Comparison of ENCODE assay signal across 27 cellular contexts in genomic region chr22:31948002-31948401, GRCh38. TPM values are rescaled to one million over a fixed set of nuclear protein-coding genes. Genes with fewer than 3 reads are reported as not detected.
A peak's percentile ranks its signal among the peaks of the same experiment; 100 is the strongest.
DNase-seq lines count a peak whose midpoint lies in the region; ATAC-seq, FAIRE-seq and TF ChIP-seq lines count a peak whose summit lies in the region.
"Had no signal": no experiment of that assay in that cellular context is flagged by ENCODE, and none has a peak within 500 bp of the region (broad histone marks: within the 10 kb centered on the region; RNA-seq: fewer than 3 reads in every experiment).

No MANE protein-coding gene starts in this region.

- DNase-seq in cardiac septum (ENCODE audit: low spot score) (peak; percentile 58), heart left ventricle (no peak), H1 (ENCODE audit: low read depth in 1 of 2, low spot score in 2 of 2) (no peak), neural progenitor cell (ENCODE audit: low spot score) (no peak), inferior parietal cortex (ENCODE audit: extremely low spot score) (no peak), mucosa of descending colon (no peak)
- DNase-seq: adrenal gland; esophagus squamous epithelium; left ventricle myocardium superior; midbrain; natural killer cell; NCI-H1694; NK-92 treated with Interleukin-12 subunit alpha and Interleukin-12 subunit beta, amount 100 ng/mL, for 24 hours; PC-3; right lobe of liver; stimulated activated naive B cell treated with anti-CD40 and anti-IgM and Interleukin-4, amounts not matched to agents 10 μg/mL and 1 μg/mL and 100 μg/mL, for 72 hours; WERI-Rb-1 had no signal

- H3K23ac ChIP-seq in H1 (ENCODE audit: insufficient read length) = no peak overlapping the region

- H2BK20ac ChIP-seq in H1 (ENCODE audit: low read length) = no peak overlapping the region

- no peak overlapping the region for H3K4me3 ChIP-seq in heart left ventricle
- H3K4me3 ChIP-seq in H1 (ENCODE audit: extremely low read depth in 1 of 4, insufficient read depth in 2 of 4, low read depth in 3 of 4, low read length in 4 of 4) = no peak overlapping the region
- H3K4me3 ChIP-seq in neural progenitor cell = no peak overlapping the region
- no peak overlapping the region for H3K4me3 ChIP-seq in mucosa of descending colon
- H3K4me3 ChIP-seq: adrenal gland, esophagus squamous epithelium, GM12878, right lobe of liver, suprapubic skin, vagina had no signal

- H3F3A ChIP-seq in neural progenitor cell (ENCODE audit: low read depth) = peaks cover 11% of the 10 kb centered on the region

- no peak overlapping the region for H4K8ac ChIP-seq in H1 (ENCODE audit: extremely low read depth, insufficient read depth, low read length)

- no peak overlapping the region for H3K4me3 Mint-ChIP-seq in neural progenitor cell
- H3K4me3 Mint-ChIP-seq: activated naive CD4-positive, alpha-beta T cell treated with anti-CD3 and anti-CD28 coated beads for 36 hours; stimulated activated naive B cell treated with anti-CD40 and anti-IgM and Interleukin-4, amounts not matched to agents 10 μg/mL and 1 μg/mL and 100 μg/mL, for 72 hours had no signal

- 44 to 55% (median 48%) methylated on average over 8 of the region's 8 CpGs for WGBS in heart left ventricle, 4 donors
- WGBS in H1 (ENCODE audit: extremely low coverage in 1 of 2, insufficient coverage in 1 of 2, insufficient read length in 1 of 2, insufficient replicate concordance in 2 of 2, low coverage in 1 of 2, low lambda C conversion rate in 2 of 2, missing lambda C conversion rate in 1 of 2), 2 experiments = 96% methylated on average over 8 of the region's 8 CpGs; no CpG with 5 or more reads in 1 of the 2 experiments

- H3K36me3 Mint-ChIP-seq in neural progenitor cell = peaks cover 22% of the 10 kb centered on the region
- H3K36me3 Mint-ChIP-seq: natural killer cell had no signal

- TF ChIP-seq RAD21 in H1 (IDR thresholded peaks at IDR 0.05 in 1 of 2, conservative IDR thresholded peaks at IDR 0.05 in 1 of 2; ENCODE audit: low read depth in 2 of 2, low read length in 2 of 2) = no peak

- FAIRE-seq in H1 (lab: Jason Lieb, UNC) = no peak
- FAIRE-seq: bronchial epithelial cell, frontal cortex had no signal

- ATAC-seq in heart left ventricle (no peak), GM19023 (IDR thresholded peaks at IDR 0.05; ENCODE audit: unreplicated experiment) (no peak), HG02870 (IDR thresholded peaks at IDR 0.05; ENCODE audit: unreplicated experiment) (no peak), mucosa of descending colon (no peak)
- ATAC-seq: left ventricle myocardium superior; PC-3; right lobe of liver; Right ventricle myocardium inferior; stimulated activated naive B cell treated with anti-CD40 and anti-IgM and Interleukin-4, amounts not matched to agents 10 μg/mL and 1 μg/mL and 100 μg/mL, for 72 hours had no signal

- H3K27ac Mint-ChIP-seq in neural progenitor cell = peak overlapping the region; percentile 38
- H3K27ac Mint-ChIP-seq: activated naive CD4-positive, alpha-beta T cell treated with anti-CD3 and anti-CD28 coated beads for 36 hours; stimulated activated naive B cell treated with anti-CD40 and anti-IgM and Interleukin-4, amounts not matched to agents 10 μg/mL and 1 μg/mL and 100 μg/mL, for 72 hours had no signal

- no peaks in the 10 kb centered on the region for H3K27me3 ChIP-seq in heart left ventricle
- no peaks in the 10 kb centered on the region for H3K27me3 ChIP-seq in H1 (replicated peaks in 1 of 4; ENCODE audit: control insufficient read depth in 3 of 4, extremely low read depth in 1 of 4, insufficient read depth in 3 of 4, low read length in 3 of 4)
- no peaks in the 10 kb centered on the region for H3K27me3 ChIP-seq in neural progenitor cell
- H3K27me3 ChIP-seq: adrenal gland, esophagus squamous epithelium, right lobe of liver, suprapubic skin, vagina had no signal

- H3K79me2 ChIP-seq in H1 (ENCODE audit: control insufficient read depth in 1 of 2, insufficient read depth in 2 of 2, low read length in 2 of 2) (peaks cover 36 to 81% of the 10 kb centered on the region in 2 experiments), neural progenitor cell (ENCODE audit: low read depth) (peaks cover 85% of the 10 kb centered on the region)

- H3K4me2 ChIP-seq in H1 (ENCODE audit: insufficient read depth in 1 of 2, low read depth in 2 of 2, low read length in 2 of 2) = no peak overlapping the region
- no peak overlapping the region for H3K4me2 ChIP-seq in neural progenitor cell

- H4K91ac ChIP-seq in H1 (replicated peaks; ENCODE audit: insufficient read length, low read length) = no peak overlapping the region

- peak overlapping the region in 2 of 12 donors; percentile 30 to 97 for H3K27ac ChIP-seq in heart left ventricle
- H3K27ac ChIP-seq in H1 (ENCODE audit: low read depth, low read length) = no peak overlapping the region
- H3K27ac ChIP-seq in neural progenitor cell = no peak overlapping the region
- H3K27ac ChIP-seq: right lobe of liver, WERI-Rb-1 had no signal

- H2AFZ ChIP-seq in H1 (ENCODE audit: low read length) (no peak overlapping the region), neural progenitor cell (replicated peaks) (no peak overlapping the region)

- H3K36me3 ChIP-seq in heart left ventricle (peaks cover 0 to 58% (median 32%) of the 10 kb centered on the region in 9 donors), H1 (ENCODE audit: control insufficient read depth in 2 of 4, insufficient read depth in 4 of 4, low read length in 3 of 4) (peaks cover 0 to 42% (median 11%) of the 10 kb centered on the region in 4 experiments; a peak in 7 of 8 replicates), neural progenitor cell (peaks cover 3% of the 10 kb centered on the region), mucosa of descending colon (ENCODE audit: low read depth) (no peaks in the 10 kb centered on the region)
- H3K36me3 ChIP-seq: vagina had no signal

- CTCF ChIA-PET in H1 (lab: Charles Lee; ENCODE audit: partially characterized antibody) = interaction anchor here (0.6 to 3.5 kb wide), 5 partner anchors 9 to 192 kb away, joined by 3 to 18 read pairs (median 3); no protein-coding TSS in a partner anchor

- H3K23me2 ChIP-seq in H1 (ENCODE audit: low read depth, low read length) = peaks cover 9% of the 10 kb centered on the region; the same call in 1 of the 2 replicates

- H3K27me3 Mint-ChIP-seq in neural progenitor cell (ENCODE audit: insufficient read depth, low read depth) = peaks cover 2% of the 10 kb centered on the region
- H3K27me3 Mint-ChIP-seq: CD4-positive, alpha-beta memory T cell; stimulated activated naive B cell treated with anti-CD40 and anti-IgM and Interleukin-4, amounts not matched to agents 10 μg/mL and 1 μg/mL and 100 μg/mL, for 72 hours had no signal

- no peak overlapping the region for H4K5ac ChIP-seq in H1 (ENCODE audit: insufficient read length, low read depth, low read length)

- no peaks in the 10 kb centered on the region for H3K9me3 Mint-ChIP-seq in neural progenitor cell
- H3K9me3 Mint-ChIP-seq: activated naive CD4-positive, alpha-beta T cell treated with anti-CD3 and anti-CD28 coated beads for 36 hours; CD4-positive, alpha-beta memory T cell; natural killer cell; stimulated activated naive B cell treated with anti-CD40 and anti-IgM and Interleukin-4, amounts not matched to agents 10 μg/mL and 1 μg/mL and 100 μg/mL, for 72 hours had no signal

- H3K18ac ChIP-seq in H1 (ENCODE audit: extremely low read depth, low read length) = no peak overlapping the region

- no peak overlapping the region for H2BK15ac ChIP-seq in H1 (ENCODE audit: low read length)

- no peak overlapping the region for H2BK12ac ChIP-seq in H1 (ENCODE audit: low read depth, low read length)

- H2AK5ac ChIP-seq in H1 (ENCODE audit: low read depth, low read length) = no peak overlapping the region

- H3K79me1 ChIP-seq in H1 (ENCODE audit: low read depth, low read length) = peaks cover 10% of the 10 kb centered on the region

- H3K9me3 ChIP-seq in heart left ventricle (no peaks in the 10 kb centered on the region), H1 (ENCODE audit: insufficient read depth in 2 of 2, low read depth in 1 of 2, low read length in 1 of 2) (no peaks in the 10 kb centered on the region), neural progenitor cell (ENCODE audit: low read depth) (no peaks in the 10 kb centered on the region), mucosa of descending colon (no peaks in the 10 kb centered on the region)
- H3K9me3 ChIP-seq: adrenal gland, esophagus squamous epithelium, right lobe of liver, suprapubic skin, vagina had no signal

- H3K4me1 Mint-ChIP-seq in neural progenitor cell = peaks cover 13% of the 10 kb centered on the region

- no peak overlapping the region for H3K56ac ChIP-seq in H1 (replicated peaks; ENCODE audit: insufficient read length, low read depth, low read length)

- TF ChIP-seq EP300 in H1 (IDR thresholded peaks at IDR 0.05; ENCODE audit: borderline replicate concordance in 1 of 2, low read depth in 2 of 2, low read length in 2 of 2) = no peak

- peaks cover 23 to 28% of the 10 kb centered on the region in 2 experiments for H4K20me1 ChIP-seq in H1 (replicated peaks in 1 of 2; ENCODE audit: control insufficient read depth in 1 of 2, insufficient read depth in 2 of 2, low read length in 2 of 2)
- peaks cover 79% of the 10 kb centered on the region for H4K20me1 ChIP-seq in neural progenitor cell (ENCODE audit: low read depth)

- POLR2A ChIA-PET in H1 (lab: Charles Lee; ENCODE audit: partially characterized antibody) = interaction anchor here (0.6 to 2.1 kb wide), 4 partner anchors 13 to 388 kb away, joined by 3 to 7 read pairs (median 4); no protein-coding TSS in a partner anchor

- TF ChIP-seq CTCF in heart left ventricle (IDR thresholded peaks at IDR 0.05) = no peak
- no peak for TF ChIP-seq CTCF in H1 (IDR thresholded peaks at IDR 0.05; ENCODE audit: control extremely low read depth in 1 of 3, insufficient read depth in 1 of 3, low read depth in 1 of 3, low read length in 3 of 3)
- no peak for TF ChIP-seq CTCF in neural progenitor cell (IDR thresholded peaks at IDR 0.05)
- TF ChIP-seq CTCF in mucosa of descending colon (IDR thresholded peaks at IDR 0.05) = no peak

- intact Hi-C loops in cardiac septum (cut with DNase I) = loop anchor here (10.0 kb wide), 1 partner anchor 283 kb away; the partner anchor contains the start of gene PISD
- intact Hi-C loops in heart left ventricle (cut with DNase I) = loop anchor here in 5 of 10 donors (5.0 to 10.0 kb wide), 6 partner anchors 76 to 453 kb away; partner anchors contain the start of genes PISD (in 4 of the 5), DEPDC5 (in 2 of the 5), PRR14L (in 2 of the 5) and SFI1 (in 1 of the 5)
- intact Hi-C loops in mucosa of descending colon (cut with DNase I, micrococcal nuclease) = loop anchor here in 1 of 2 donors (10.0 kb wide), 2 partner anchors 193 to 273 kb away; partner anchors contain the start of genes DEPDC5 and PRR14L

- H3K4ac ChIP-seq in H1 (replicated peaks; ENCODE audit: insufficient read length, low read depth, low read length) = no peak overlapping the region

- TF ChIP-seq POLR2A in heart left ventricle (IDR thresholded peaks at IDR 0.05) = no peak
- TF ChIP-seq POLR2A in H1 (IDR thresholded peaks at IDR 0.05; ENCODE audit: control extremely low read depth in 1 of 2, low read depth in 2 of 2, low read length in 2 of 2) = no peak

- no peak overlapping the region for H2BK120ac ChIP-seq in H1 (replicated peaks; ENCODE audit: low read depth, low read length)

- H3K14ac ChIP-seq in H1 (ENCODE audit: insufficient read length) = no peak overlapping the region

- H3K4me1 ChIP-seq in heart left ventricle = peaks cover 7 to 78% (median 65%) of the 10 kb centered on the region in 12 donors
- H3K4me1 ChIP-seq in H1 (replicated peaks in 1 of 4; ENCODE audit: control insufficient read depth in 3 of 4, insufficient read depth in 4 of 4, low read length in 3 of 4) = peaks cover 5 to 21% (median 16%) of the 10 kb centered on the region in 4 experiments; a peak in 6 of 7 replicates
- H3K4me1 ChIP-seq in neural progenitor cell = peaks cover 16% of the 10 kb centered on the region
- H3K4me1 ChIP-seq in mucosa of descending colon (ENCODE audit: low read depth) = peaks cover 37% of the 10 kb centered on the region

- no peak overlapping the region for H3K9ac ChIP-seq in H1 (replicated peaks in 1 of 4; ENCODE audit: extremely low read depth in 1 of 4, low read depth in 3 of 4, low read length in 3 of 4)
- no peak overlapping the region for H3K9ac ChIP-seq in neural progenitor cell

- H2BK5ac ChIP-seq in H1 (ENCODE audit: low read depth, low read length) = no peak overlapping the region

RNA-seq across cellular contexts. Expression of gene YWHAH, which starts 3.7 kb away (rescaled TPM):
- 116 TPM for total RNA-seq in cardiac septum
- 100 to 1,000 TPM in 3 of 9 donors, 10 to 100 TPM in 6; 57.5 to 126 (median 84.1) TPM for total RNA-seq in heart left ventricle
- 100 to 1,000 TPM in 1 of 2 donors, 10 to 100 TPM in 1; 47.2 to 111 TPM for polyA plus RNA-seq in heart left ventricle
- 247 and 248 TPM in 2 replicates for total RNA-seq in H1 (2021; fragmentation: NEBNext Ultra II Directional; extraction: Animal tissue kit (Norgen Biotek cat#: 25700))
- 118 and 146 TPM in 2 replicates for polyA plus RNA-seq in H1 (2011; rRNA removed)
- polyA plus RNA-seq in H1 (2011; cell fraction: cytosol; rRNA removed) = 153 TPM
- 79.3 TPM for polyA plus RNA-seq in H1 (2011; cell fraction: nucleus; rRNA removed)
- 196 to 243 TPM (median 207 TPM) in 4 replicates for polyA plus RNA-seq in H1 (2012, experiment 1 of 2)
- 105 TPM for polyA plus RNA-seq in H1 (2012, experiment 2 of 2)
- polyA plus RNA-seq in H1 (2013, experiment 1 of 2) = 137 TPM
- 144 TPM for polyA plus RNA-seq in H1 (2013, experiment 2 of 2)
- 70.2 and 81.8 TPM in 2 replicates for polyA minus RNA-seq in H1 (2011; rRNA and poly(A)+ RNA removed)
- polyA minus RNA-seq in H1 (2011; cell fraction: cytosol; rRNA and poly(A)+ RNA removed) = 59.7 TPM
- polyA minus RNA-seq in H1 (2011; cell fraction: nucleus; rRNA and poly(A)+ RNA removed) = 41.3 TPM
- 154 and 158 TPM in 2 replicates for total RNA-seq in neural progenitor cell (ENCODE audit: low replicate concordance)
- total RNA-seq in mucosa of descending colon = 100 to 1,000 TPM; 140 to 162 (median 149) TPM
